ENCODE assay signal across 24 cellular contexts in the genomic region with DNA sequence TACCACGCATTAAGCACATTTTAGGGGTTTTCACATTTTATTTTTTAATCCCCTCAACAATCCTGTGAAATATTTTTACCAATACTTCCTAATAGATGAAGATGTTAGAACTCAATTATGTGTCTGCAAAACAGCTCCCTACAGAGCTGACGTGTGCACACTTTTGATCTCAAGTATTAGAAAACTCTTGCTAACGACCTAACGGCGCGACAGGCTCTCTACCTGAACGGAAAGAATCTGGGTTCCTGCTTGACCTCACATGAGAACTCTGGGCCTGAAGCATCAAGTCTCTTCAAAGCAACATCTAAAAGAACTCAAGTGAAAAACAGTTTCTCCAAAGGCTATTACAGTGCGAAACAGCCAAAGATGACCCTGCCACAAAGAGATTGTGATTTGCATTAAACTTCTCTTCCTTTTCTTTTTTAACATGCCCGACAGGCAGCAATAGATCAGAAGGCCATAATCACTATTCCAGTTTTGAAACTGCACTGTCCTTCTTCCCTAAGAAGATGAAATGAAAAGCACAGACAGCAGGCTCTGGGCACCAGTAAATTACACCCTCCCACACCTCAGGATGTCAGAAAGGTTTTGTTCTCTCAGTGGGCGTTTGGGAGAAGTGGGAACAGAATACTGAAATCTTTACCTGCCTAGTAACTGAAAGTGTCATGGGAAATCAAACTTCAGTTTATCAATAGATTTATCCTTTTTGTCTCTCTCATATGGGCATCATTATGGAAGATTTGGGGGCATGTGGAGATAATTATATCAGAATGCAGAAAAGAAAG.
"Had no signal": no experiment of that assay in that cellular context is flagged by ENCODE, and none has a peak within 500 bp of the region (broad histone marks: within the 10 kb centered on the region; RNA-seq: fewer than 3 reads in every experiment).

No MANE protein-coding gene starts in this region.

- H3K9me3 ChIP-seq: right lobe of liver, tibial artery had no signal

- DNase-seq: activated CD4-positive, alpha-beta T cell treated with anti-CD3 and anti-CD28 coated beads, Interleukin-2, amount 50 U/mL, for 4 hours; activated CD4-positive, CD25-positive, alpha-beta regulatory T cell treated with anti-CD3 and anti-CD28 coated beads, Interleukin-2, amount 50 U/mL, for 72 hours; activated effector memory CD4-positive, alpha-beta T cell treated with Interleukin-2 at 50 U/mL for 16 hours; activated naive CD4-positive, alpha-beta T cell treated with anti-CD3 and anti-CD28 coated beads for 36 hours; activated naive CD8-positive, alpha-beta T cell treated with anti-CD3 and anti-CD28 coated beads, Interleukin-2, amount 10 ng/mL, durations not matched to agents 7 days and 5 days; activated T-cell treated with anti-CD3 and anti-CD28 coated beads, Interleukin-2, amount 50 U/mL, for 72 hours; amygdala; cerebellar nuclear complex; effector CD8-positive, alpha-beta T cell; foreskin keratinocyte; glutamatergic neuron; kidney glomerular epithelial cell; left ventricle myocardium superior; nucleus accumbens; right lobe of liver; stimulated activated CD4-positive, alpha-beta T cell treated with anti-CD3 and anti-CD28 coated beads, Interleukin-1b, Interleukin-23, amount 100 ng/mL, for 48 hours; tibial artery; WERI-Rb-1 had no signal

- H3K36me3 Mint-ChIP-seq: activated naive CD8-positive, alpha-beta T cell treated with anti-CD3 and anti-CD28 coated beads, Interleukin-2, amount 10 ng/mL, durations not matched to agents 7 days and 5 days; memory B cell; natural killer cell treated with Interleukin-12 subunit alpha and Interleukin-12 subunit beta and Interleukin-15 and Interleukin-18, amount 100 ng/mL, for 72 hours had no signal

- H3K4me1 ChIP-seq: foreskin keratinocyte, parathyroid adenoma, tibial artery had no signal

- H3K4me3 ChIP-seq: hepatocyte, right lobe of liver, skin epidermis, tibial artery had no signal

- H3K27me3 ChIP-seq: foreskin keratinocyte, hepatocyte, right lobe of liver, tibial artery had no signal

- ATAC-seq: activated T-cell treated with anti-CD3 and anti-CD28 coated beads, Interleukin-2, amount 50 U/mL, for 72 hours; foreskin keratinocyte; left ventricle myocardium superior; natural killer cell treated with Interleukin-12 subunit alpha and Interleukin-12 subunit beta and Interleukin-15 and Interleukin-18, amount 100 ng/mL, for 72 hours had no signal

- H3K36me3 ChIP-seq: right lobe of liver, tibial artery, WERI-Rb-1 had no signal

- H3K4me3 Mint-ChIP-seq: activated naive CD4-positive, alpha-beta T cell treated with anti-CD3 and anti-CD28 coated beads for 36 hours; activated naive CD8-positive, alpha-beta T cell treated with anti-CD3 and anti-CD28 coated beads, Interleukin-2, amount 10 ng/mL, durations not matched to agents 7 days and 5 days; activated T-cell treated with anti-CD3 and anti-CD28 coated beads, Interleukin-2, amount 50 U/mL, for 72 hours; memory B cell; natural killer cell treated with Interleukin-12 subunit alpha and Interleukin-12 subunit beta and Interleukin-15 and Interleukin-18, amount 100 ng/mL, for 72 hours; stimulated activated naive CD8-positive, alpha-beta T cell treated with anti-CD3 and anti-CD28 coated beads, Interleukin-15, Interleukin-2, amounts not matched to agents 100 ng/mL and 50 ng/mL, for 24 hours had no signal

- H3K27me3 Mint-ChIP-seq: memory B cell; stimulated activated naive CD8-positive, alpha-beta T cell treated with anti-CD3 and anti-CD28 coated beads, Interleukin-15, Interleukin-2, amounts not matched to agents 100 ng/mL and 50 ng/mL, for 24 hours had no signal

- H3K4me1 Mint-ChIP-seq: activated naive CD8-positive, alpha-beta T cell treated with anti-CD3 and anti-CD28 coated beads, Interleukin-2, amount 10 ng/mL, durations not matched to agents 7 days and 5 days; memory B cell had no signal

- H3K27ac Mint-ChIP-seq: activated naive CD4-positive, alpha-beta T cell treated with anti-CD3 and anti-CD28 coated beads for 36 hours; activated naive CD8-positive, alpha-beta T cell treated with anti-CD3 and anti-CD28 coated beads, Interleukin-2, amount 10 ng/mL, durations not matched to agents 7 days and 5 days; activated T-cell treated with anti-CD3 and anti-CD28 coated beads, Interleukin-2, amount 50 U/mL, for 72 hours; memory B cell; natural killer cell treated with Interleukin-12 subunit alpha and Interleukin-12 subunit beta and Interleukin-15 and Interleukin-18, amount 100 ng/mL, for 72 hours; stimulated activated naive CD8-positive, alpha-beta T cell treated with anti-CD3 and anti-CD28 coated beads, Interleukin-15, Interleukin-2, amounts not matched to agents 100 ng/mL and 50 ng/mL, for 24 hours had no signal

- H3K27ac ChIP-seq: foreskin keratinocyte, hepatocyte, parathyroid adenoma, right lobe of liver, skin epidermis, tibial artery, WERI-Rb-1 had no signal
